In genomic region chr6:108566406-108566805, GRCh38 we compare ENCODE assay signal across 11 cellular contexts. TPM values are rescaled to one million over a fixed set of nuclear protein-coding genes. Genes with fewer than 3 reads are reported as not detected.
DNase-seq lines count a peak whose midpoint lies in the region; ATAC-seq and TF ChIP-seq lines count a peak whose summit lies in the region.
"Had no signal": no experiment of that assay in that cellular context is flagged by ENCODE, and none has a peak within 500 bp of the region (broad histone marks: within the 10 kb centered on the region; RNA-seq: fewer than 3 reads in every experiment).

No MANE protein-coding gene starts in this region.

- H3K14ac ChIP-seq in mesenchymal stem cell (ENCODE audit: low read length in 2 of 2): no peak overlapping the region

- peaks cover 3% of the 10 kb centered on the region for H3K79me1 ChIP-seq in mesenchymal stem cell (replicated peaks; ENCODE audit: low read length, poor library complexity, severe bottlenecking)

- no peaks in the 10 kb centered on the region for H3K9me3 Mint-ChIP-seq in activated CD8-positive, alpha-beta T cell treated with anti-CD3 and anti-CD28 coated beads, Interleukin-2, amount 10 ng/mL, durations not matched to agents 7 days and 5 days (ENCODE audit: insufficient read depth)
- no peaks in the 10 kb centered on the region for H3K9me3 Mint-ChIP-seq in activated CD8-positive, alpha-beta T cell treated with anti-CD3 and anti-CD28 coated beads for 36 hours

- CTCF ChIA-PET in activated CD8-positive, alpha-beta T cell treated with anti-CD3 and anti-CD28 coated beads, Interleukin-2, amount 10 ng/mL, durations not matched to agents 7 days and 5 days (lab: Charles Lee): interaction anchor here (0.7 to 2.1 kb wide), 8 partner anchors 9 to 327 kb away, joined by 3 to 7 read pairs (median 4); no protein-coding TSS in a partner anchor
- CTCF ChIA-PET in activated CD8-positive, alpha-beta T cell treated with anti-CD3 and anti-CD28 coated beads for 36 hours (lab: Charles Lee): interaction anchor here (1.1 to 1.5 kb wide), 4 partner anchors 25 to 506 kb away, joined by 3 read pairs; no protein-coding TSS in a partner anchor

- H3K9ac ChIP-seq in mesenchymal stem cell (ENCODE audit: low read length): peak overlapping the region; percentile 97

- no peak overlapping the region for H2BK120ac ChIP-seq in mesenchymal stem cell (ENCODE audit: low read depth, low read length)

- peak overlapping the region; percentile 48 for H3K4me3 Mint-ChIP-seq in activated CD8-positive, alpha-beta T cell treated with anti-CD3 and anti-CD28 coated beads, Interleukin-2, amount 10 ng/mL, durations not matched to agents 7 days and 5 days
- H3K4me3 Mint-ChIP-seq in activated CD8-positive, alpha-beta T cell treated with anti-CD3 and anti-CD28 coated beads for 36 hours: no peak overlapping the region

- H3K27me3 Mint-ChIP-seq in activated CD8-positive, alpha-beta T cell treated with anti-CD3 and anti-CD28 coated beads, Interleukin-2, amount 10 ng/mL, durations not matched to agents 7 days and 5 days (ENCODE audit: low read depth): peaks cover 5% of the 10 kb centered on the region
- H3K27me3 Mint-ChIP-seq in activated CD8-positive, alpha-beta T cell treated with anti-CD3 and anti-CD28 coated beads for 36 hours: peaks cover 1% of the 10 kb centered on the region

- H3K27ac ChIP-seq in body of pancreas: peak overlapping the region in 2 of 4 donors; percentile 53 to 99
- H3K27ac ChIP-seq in mesenchymal stem cell (ENCODE audit: low read length, poor library complexity, severe bottlenecking): no peak overlapping the region
- peak overlapping the region; percentile 52 for H3K27ac ChIP-seq in thymus (ENCODE audit: low read depth)

- POLR2A ChIA-PET in activated CD8-positive, alpha-beta T cell treated with anti-CD3 and anti-CD28 coated beads, Interleukin-2, amount 10 ng/mL, durations not matched to agents 7 days and 5 days (lab: Charles Lee): interaction anchor here (1.3 kb wide), 1 partner anchor 8 kb away, joined by 5 read pairs; no protein-coding TSS in a partner anchor
- POLR2A ChIA-PET in activated CD8-positive, alpha-beta T cell treated with anti-CD3 and anti-CD28 coated beads for 36 hours (lab: Charles Lee): interaction anchor here (1.2 kb wide), 1 partner anchor 308 kb away, joined by 3 read pairs; no protein-coding TSS in a partner anchor

- no peak overlapping the region for H4K91ac ChIP-seq in mesenchymal stem cell (ENCODE audit: low read length)

- peaks cover 55% of the 10 kb centered on the region for H3K36me3 Mint-ChIP-seq in activated CD8-positive, alpha-beta T cell treated with anti-CD3 and anti-CD28 coated beads, Interleukin-2, amount 10 ng/mL, durations not matched to agents 7 days and 5 days (ENCODE audit: low read depth)
- H3K36me3 Mint-ChIP-seq in activated CD8-positive, alpha-beta T cell treated with anti-CD3 and anti-CD28 coated beads for 36 hours (ENCODE audit: low read depth): peaks cover 37% of the 10 kb centered on the region

- no peak overlapping the region for H3K4me2 ChIP-seq in mesenchymal stem cell (ENCODE audit: low read length, poor library complexity, severe bottlenecking)

- TF ChIP-seq POLR2A in body of pancreas (IDR thresholded peaks at IDR 0.05): no peak

- H3K4me1 Mint-ChIP-seq in activated CD8-positive, alpha-beta T cell treated with anti-CD3 and anti-CD28 coated beads, Interleukin-2, amount 10 ng/mL, durations not matched to agents 7 days and 5 days (ENCODE audit: low read depth): peaks cover 62% of the 10 kb centered on the region
- H3K4me1 Mint-ChIP-seq in activated CD8-positive, alpha-beta T cell treated with anti-CD3 and anti-CD28 coated beads for 36 hours (ENCODE audit: low read depth): peaks cover 61% of the 10 kb centered on the region

- no peak overlapping the region for H3K4me3 ChIP-seq in body of pancreas
- peak overlapping the region in 1 of 2 experiments; percentile 11 for H3K4me3 ChIP-seq in mesenchymal stem cell (ENCODE audit: insufficient read depth in 1 of 2, low read depth in 1 of 2, low read length in 2 of 2)
- H3K4me3 ChIP-seq in thymus (ENCODE audit: low read length): no peak overlapping the region

- no peak overlapping the region for H3K23ac ChIP-seq in mesenchymal stem cell (ENCODE audit: low read length in 2 of 2)

- no peak overlapping the region for H2BK15ac ChIP-seq in mesenchymal stem cell (ENCODE audit: low read depth, poor library complexity, severe bottlenecking)

- H3K18ac ChIP-seq in mesenchymal stem cell (ENCODE audit: low read depth in 1 of 2, low read length in 2 of 2): no peak overlapping the region

- intact Hi-C loops in activated CD8-positive, alpha-beta T cell treated with anti-CD3 and anti-CD28 coated beads for 36 hours (cut with micrococcal nuclease): loop anchor here (5.0 kb wide), 1 partner anchor 71 kb away; no protein-coding TSS in a partner anchor
- intact Hi-C loops in body of pancreas (cut with DNase I): loop anchor here (5.0 kb wide), 1 partner anchor 216 kb away; no protein-coding TSS in a partner anchor

- no peak for DNase-seq in activated CD8-positive, alpha-beta T cell treated with anti-CD3 and anti-CD28 coated beads, Interleukin-2, amount 10 ng/mL, durations not matched to agents 7 days and 5 days
- no peak for DNase-seq in activated CD8-positive, alpha-beta T cell treated with anti-CD3 and anti-CD28 coated beads for 36 hours
- DNase-seq in body of pancreas (peak; percentile 35 to 77 (median 53)), mesenchymal stem cell (no peak), NCI-H146 treated with DMSO at 0.1 percent for 48 hours (lab: John Stamatoyannopoulos, UW; ENCODE audit: unreplicated experiment) (no peak)
- DNase-seq in stimulated activated CD4-positive, alpha-beta T cell treated with anti-CD3 and anti-CD28 coated beads, Interleukin-4, amount 100 ng/mL, for 24 hours: no peak
- DNase-seq: ACHN, NCI-H446 treated with DMSO at 0.1 percent for 48 hours, SW 1271 had no signal

- no peak overlapping the region for H2AFZ ChIP-seq in mesenchymal stem cell (ENCODE audit: low read depth, low read length)

- no peak overlapping the region for H4K8ac ChIP-seq in mesenchymal stem cell (ENCODE audit: low read length)

- H2AK5ac ChIP-seq in mesenchymal stem cell (ENCODE audit: low read length, severe bottlenecking): no peak overlapping the region

- no peak overlapping the region for H2BK12ac ChIP-seq in mesenchymal stem cell (ENCODE audit: low read length in 2 of 2)

- H2BK5ac ChIP-seq in mesenchymal stem cell (ENCODE audit: low read depth, low read length, poor library complexity, severe bottlenecking): no peak overlapping the region

- ATAC-seq in activated CD8-positive, alpha-beta T cell treated with anti-CD3 and anti-CD28 coated beads, Interleukin-2, amount 10 ng/mL, durations not matched to agents 7 days and 5 days: no peak
- no peak for ATAC-seq in activated CD8-positive, alpha-beta T cell treated with anti-CD3 and anti-CD28 coated beads for 36 hours
- no peak for ATAC-seq in body of pancreas
- ATAC-seq in HG03196 (IDR thresholded peaks at IDR 0.05; ENCODE audit: unreplicated experiment): no peak

- H3K4ac ChIP-seq in mesenchymal stem cell (ENCODE audit: low read depth in 1 of 2, low read length in 2 of 2): no peak overlapping the region

- TF ChIP-seq CTCF in activated CD8-positive, alpha-beta T cell treated with anti-CD3 and anti-CD28 coated beads for 36 hours (IDR thresholded peaks at IDR 0.05): no peak
- TF ChIP-seq CTCF in body of pancreas (IDR thresholded peaks at IDR 0.05): no peak

- H3K27ac Mint-ChIP-seq in activated CD8-positive, alpha-beta T cell treated with anti-CD3 and anti-CD28 coated beads, Interleukin-2, amount 10 ng/mL, durations not matched to agents 7 days and 5 days: no peak overlapping the region
- H3K27ac Mint-ChIP-seq in activated CD8-positive, alpha-beta T cell treated with anti-CD3 and anti-CD28 coated beads for 36 hours: no peak overlapping the region

- H3K9me3 ChIP-seq in body of pancreas: no peaks in the 10 kb centered on the region
- H3K9me3 ChIP-seq in mesenchymal stem cell (ENCODE audit: control insufficient read depth, low read length): no peaks in the 10 kb centered on the region
- no peaks in the 10 kb centered on the region for H3K9me3 ChIP-seq in thymus (ENCODE audit: control insufficient read depth)

- H3K4me1 ChIP-seq in body of pancreas: peaks cover 53% of the 10 kb centered on the region
- peaks cover 7% of the 10 kb centered on the region for H3K4me1 ChIP-seq in mesenchymal stem cell (ENCODE audit: control insufficient read depth, insufficient read depth, low read depth, low read length)
- H3K4me1 ChIP-seq in thymus (ENCODE audit: control insufficient read depth, insufficient read depth, low read length): peaks cover 30% of the 10 kb centered on the region

- H3K36me3 ChIP-seq in body of pancreas (replicated peaks in 1 of 2; ENCODE audit: insufficient read depth in 1 of 2, low read depth in 2 of 2) (peaks cover 0 to 16% of the 10 kb centered on the region in 2 donors), mesenchymal stem cell (ENCODE audit: control insufficient read depth in 1 of 2, insufficient read depth in 2 of 2, low read depth in 1 of 2, low read length in 2 of 2) (peaks cover 19 to 36% of the 10 kb centered on the region in 2 experiments), thymus (ENCODE audit: control insufficient read depth, insufficient read depth) (peaks cover 25% of the 10 kb centered on the region)

- no peaks in the 10 kb centered on the region for H3K27me3 ChIP-seq in body of pancreas
- H3K27me3 ChIP-seq in mesenchymal stem cell (ENCODE audit: control insufficient read depth in 1 of 2, insufficient read depth in 1 of 2, low read length in 2 of 2): no peaks in the 10 kb centered on the region
- H3K27me3 ChIP-seq in thymus (ENCODE audit: control insufficient read depth, insufficient read depth): no peaks in the 10 kb centered on the region

RNA-seq across cellular contexts. Expression of gene FOXO3, which starts 5.7 kb away (rescaled TPM):
- total RNA-seq in activated CD8-positive, alpha-beta T cell treated with anti-CD3 and anti-CD28 coated beads, Interleukin-2, amount 10 ng/mL, durations not matched to agents 7 days and 5 days: 10 to 100 TPM; 12.2 to 12.3 TPM
- total RNA-seq in activated CD8-positive, alpha-beta T cell treated with anti-CD3 and anti-CD28 coated beads for 36 hours: 1 to 10 TPM; 7.5 to 9.0 TPM
- 10 to 100 TPM; 62.8 to 69.5 TPM for total RNA-seq in body of pancreas
- polyA plus RNA-seq in mesenchymal stem cell (2013, experiment 1 of 2): 19.2 TPM
- 18.8 TPM for polyA plus RNA-seq in mesenchymal stem cell (2013, experiment 2 of 2)
- 33.6 TPM for polyA plus RNA-seq in thymus

Comparison
In these comparisons a context has a peak if more than half of its experiments do, and no peak if none do; other contexts are left out.
1. DNase-seq: peak in body of pancreas (4 of 4); none in activated CD8-positive, alpha-beta T cell treated with anti-CD3 and anti-CD28 coated beads, Interleukin-2, amount 10 ng/mL, durations not matched to agents 7 days and 5 days (single experiment), activated CD8-positive, alpha-beta T cell treated with anti-CD3 and anti-CD28 coated beads for 36 hours (single experiment), mesenchymal stem cell (single experiment), NCI-H146 treated with DMSO at 0.1 percent for 48 hours (single experiment) and stimulated activated CD4-positive, alpha-beta T cell treated with anti-CD3 and anti-CD28 coated beads, Interleukin-4, amount 100 ng/mL, for 24 hours (single experiment).
2. RNA of gene FOXO3, which starts 5.7 kb away (total RNA-seq): 62.8 to 69.5 TPM in body of pancreas; 12.2 to 12.3 TPM in activated CD8-positive, alpha-beta T cell treated with anti-CD3 and anti-CD28 coated beads, Interleukin-2, amount 10 ng/mL, durations not matched to agents 7 days and 5 days and 7.5 to 9.0 TPM in activated CD8-positive, alpha-beta T cell treated with anti-CD3 and anti-CD28 coated beads for 36 hours; every median in the first group is over 4 times any median in the second.